In the genomic region with DNA sequence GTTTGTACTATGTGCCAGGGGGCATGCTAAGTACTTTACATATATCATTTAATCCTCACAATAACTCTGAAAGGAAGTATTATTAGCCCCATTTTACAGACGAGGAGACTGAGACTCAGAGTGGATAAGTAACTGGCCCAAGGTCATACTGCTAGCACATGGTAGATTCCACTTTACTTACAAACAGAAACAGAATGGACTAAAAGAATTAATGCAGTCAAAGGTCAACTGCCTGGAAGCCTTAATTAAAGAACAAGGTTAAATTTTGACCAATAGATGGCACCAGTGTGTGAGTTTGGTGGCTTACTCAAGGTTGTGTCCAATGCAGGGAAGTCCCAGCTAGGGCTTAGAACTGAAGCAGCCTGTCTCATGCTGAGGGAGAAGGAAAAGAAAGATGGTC, we compare ENCODE assay signal across 8 cellular contexts. TPM values are rescaled to one million over a fixed set of nuclear protein-coding genes. Genes with fewer than 3 reads are reported as not detected.
A peak's percentile ranks its signal among the peaks of the same experiment; 100 is the strongest.
DNase-seq lines count a peak whose midpoint lies in the region; ATAC-seq and TF ChIP-seq lines count a peak whose summit lies in the region.

No MANE protein-coding gene starts in this region.

- TF ChIP-seq POLR2A in uterus (IDR thresholded peaks at IDR 0.05), result no peak

- intact Hi-C loops in mucosa of descending colon (cut with DNase I, micrococcal nuclease) (loop anchor here in 1 of 2 donors (5.0 kb wide), 1 partner anchor 54 kb away; no protein-coding TSS in a partner anchor), uterus (cut with DNase I; ENCODE audit: low total_unique reads) (no loop called here)

- DNase-seq in CD1c-positive myeloid dendritic cell (ENCODE audit: extremely low spot score), result peak; percentile 37
- DNase-seq in NCI-H446 treated with DMSO at 0.1 percent for 48 hours (lab: John Stamatoyannopoulos, UW), result peak; percentile 4
- peak; percentile 73 to 74 for DNase-seq in cardiac fibroblast (ENCODE audit: low read depth in 2 of 2)
- DNase-seq in mucosa of descending colon, result peak in 1 of 3 donors; percentile 16
- no peak for DNase-seq in uterus
- no peak for DNase-seq in stimulated activated CD4-positive, alpha-beta T cell treated with anti-CD3 and anti-CD28 coated beads, Interleukin-2, amount 100 ng/mL, for 24 hours

- ATAC-seq in GM18502 (IDR thresholded peaks at IDR 0.05; ENCODE audit: poor library complexity, unreplicated experiment) (peak; percentile 72), HG02970 (IDR thresholded peaks at IDR 0.05; ENCODE audit: low FRiP score, unreplicated experiment) (peak; percentile 56), mucosa of descending colon (peak; percentile 75)

- H3K9me3 ChIP-seq in mucosa of descending colon, result no peaks in the 10 kb centered on the region
- no peaks in the 10 kb centered on the region for H3K9me3 ChIP-seq in uterus

- H3K27ac ChIP-seq in uterus, result no peak overlapping the region

- H3K4me1 ChIP-seq in mucosa of descending colon (ENCODE audit: low read depth), result no peaks in the 10 kb centered on the region
- no peaks in the 10 kb centered on the region for H3K4me1 ChIP-seq in uterus

- peaks cover 0 to 3% of the 10 kb centered on the region in 2 donors for H3K27me3 ChIP-seq in uterus

- no peak overlapping the region for H3K4me3 ChIP-seq in cardiac fibroblast (replicated peaks in 1 of 2; ENCODE audit: low read depth in 2 of 2, low read length in 2 of 2)
- H3K4me3 ChIP-seq in mucosa of descending colon, result no peak overlapping the region
- H3K4me3 ChIP-seq in uterus, result no peak overlapping the region

- H3K36me3 ChIP-seq in mucosa of descending colon (ENCODE audit: low read depth), result no peaks in the 10 kb centered on the region
- H3K36me3 ChIP-seq in uterus, result no peaks in the 10 kb centered on the region

- TF ChIP-seq CTCF in cardiac fibroblast (IDR thresholded peaks at IDR 0.05; ENCODE audit: low read depth, low read length) (peak; percentile 32), mucosa of descending colon (IDR thresholded peaks at IDR 0.05) (no peak), uterus (IDR thresholded peaks at IDR 0.05) (peak in 1 of 4 experiments; percentile 9)

RNA-seq across cellular contexts. Expression of a gene that starts 4.7 kb away (rescaled TPM):
- total RNA-seq in mucosa of descending colon (not detected), uterus (not detected)

RNA-seq across cellular contexts. Expression of a gene that starts 21.7 kb away (rescaled TPM):
- total RNA-seq in mucosa of descending colon, result under 1 TPM; 0.09 to 0.70 (median 0.22) TPM
- 1 to 10 TPM in 1 of 4 donors, not detected in 3; 1.4 TPM for total RNA-seq in uterus

Comparison
In these comparisons a context has a peak if more than half of its experiments do, and no peak if none do; other contexts are left out.
1. DNase-seq: peak in CD1c-positive myeloid dendritic cell (single experiment), NCI-H446 treated with DMSO at 0.1 percent for 48 hours (single experiment) and cardiac fibroblast (2 of 2); none in uterus (0 of 2) and stimulated activated CD4-positive, alpha-beta T cell treated with anti-CD3 and anti-CD28 coated beads, Interleukin-2, amount 100 ng/mL, for 24 hours (0 of 2).
2. Peak in every context shown above with its lines, with median percentiles within 50 percentile points of each other: ATAC-seq.